1 cellular context compared by ENCODE assay signal in the genomic region with DNA sequence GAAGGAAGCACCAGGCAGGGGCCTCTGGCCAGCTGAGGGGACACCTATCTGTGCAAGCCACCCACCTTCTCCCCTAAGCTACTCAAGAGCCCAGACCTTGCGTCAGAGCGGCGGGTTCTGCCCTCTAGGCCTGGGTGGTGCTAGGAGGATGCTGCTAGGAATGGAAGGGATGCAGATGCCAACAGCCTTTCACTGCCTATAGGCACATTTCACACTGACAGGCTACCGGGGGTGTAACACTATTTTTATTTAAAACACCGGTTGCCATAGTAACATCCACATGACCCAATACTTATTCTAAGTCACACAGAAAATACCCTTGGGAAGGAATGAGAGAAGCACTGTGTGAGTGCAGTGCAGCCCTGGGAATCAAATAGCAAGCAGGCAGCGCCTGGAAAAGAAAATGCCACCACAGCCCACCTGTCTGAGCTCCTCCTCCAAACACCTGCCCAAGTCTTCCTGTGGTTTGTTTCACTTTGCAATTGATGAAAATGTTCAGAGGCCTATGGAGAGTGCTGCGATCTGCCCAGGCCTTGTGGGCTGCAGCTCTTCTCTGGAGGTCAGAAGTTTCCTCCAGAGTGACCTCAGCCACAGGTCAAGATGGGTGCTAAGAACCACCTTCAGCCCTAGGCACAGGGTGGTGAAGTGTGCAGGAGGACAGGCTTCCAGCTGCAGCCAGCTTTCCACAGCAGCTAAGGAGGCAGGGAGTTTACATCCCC.
TF ChIP-seq lines count a peak whose summit lies in the region.

No MANE protein-coding gene starts in this region.

TF ChIP-seq in K562, 482 proteins besides CTCF, POLR2A, EP300 and RAD21:
- TF ChIP-seq SRSF1 (IDR thresholded peaks at IDR 0.05; ENCODE audit: low read depth, low read length) (no peak), HNRNPH1 (optimal IDR thresholded peaks at IDR 0.05; ENCODE audit: low read depth, low read length) (no peak), L3MBTL2 (IDR thresholded peaks at IDR 0.05) (no peak), SFPQ (IDR thresholded peaks at IDR 0.05; ENCODE audit: low read depth, low read length) (no peak), ZNF239 (CRISPR knock-in tag; IDR thresholded peaks at IDR 0.05) (no peak), RFX1 (IDR thresholded peaks at IDR 0.05) (peak; percentile 74), ADNP (tag; IDR thresholded peaks at IDR 0.05) (no peak), XRCC4 (IDR thresholded peaks at IDR 0.05; ENCODE audit: extremely low read depth, insufficient read depth, insufficient read length) (no peak)
